ENCODE assay signal across 9 cellular contexts in the genomic region with DNA sequence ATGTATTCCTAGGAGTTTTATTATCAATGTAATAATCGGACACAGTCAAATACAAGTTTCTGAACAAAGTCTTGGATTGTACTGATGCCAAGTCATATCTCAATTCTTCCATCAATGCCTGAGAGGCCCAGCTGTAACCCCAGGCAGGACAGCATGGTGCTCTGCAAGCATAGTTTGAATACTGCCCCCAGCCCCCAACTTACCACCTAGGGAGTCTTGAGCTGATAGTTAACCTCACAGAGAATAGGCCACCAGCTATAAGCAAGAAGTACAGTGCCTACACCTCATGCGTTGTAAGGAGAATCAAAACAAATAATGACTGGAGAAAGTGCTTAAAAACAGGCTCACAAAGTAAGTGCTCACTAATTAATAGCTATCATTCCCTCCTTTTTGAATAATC. TPM values are rescaled to one million over a fixed set of nuclear protein-coding genes. Genes with fewer than 3 reads are reported as not detected.
A peak's percentile ranks its signal among the peaks of the same experiment; 100 is the strongest.
DNase-seq lines count a peak whose midpoint lies in the region; ATAC-seq lines count a peak whose summit lies in the region.
"Had no signal": no experiment of that assay in that cellular context is flagged by ENCODE, and none has a peak within 500 bp of the region (broad histone marks: within the 10 kb centered on the region; RNA-seq: fewer than 3 reads in every experiment).

No MANE protein-coding gene starts in this region.

- peaks cover 28% of the 10 kb centered on the region for H3K36me3 Mint-ChIP-seq in stimulated activated naive CD8-positive, alpha-beta T cell treated with anti-CD3 and anti-CD28 coated beads, Interleukin-15, Interleukin-2, amounts not matched to agents 100 ng/mL and 50 ng/mL, for 24 hours (ENCODE audit: low read depth)
- H3K36me3 Mint-ChIP-seq in activated T-helper 17 cell treated with anti-CD3 and anti-CD28 coated beads, Interleukin-2, amount 50 U/mL, for 72 hours (ENCODE audit: low read depth), result peaks cover 46% of the 10 kb centered on the region
- H3K36me3 Mint-ChIP-seq in immature natural killer cell, result no peaks in the 10 kb centered on the region

- peaks cover 56% of the 10 kb centered on the region for H3K4me1 Mint-ChIP-seq in stimulated activated naive CD8-positive, alpha-beta T cell treated with anti-CD3 and anti-CD28 coated beads, Interleukin-15, Interleukin-2, amounts not matched to agents 100 ng/mL and 50 ng/mL, for 24 hours (ENCODE audit: low read depth)
- H3K4me1 Mint-ChIP-seq in activated T-helper 17 cell treated with anti-CD3 and anti-CD28 coated beads, Interleukin-2, amount 50 U/mL, for 72 hours, result peaks cover 15% of the 10 kb centered on the region
- peaks cover 61 to 80% of the 10 kb centered on the region in 2 donors for H3K4me1 Mint-ChIP-seq in immature natural killer cell

- peak overlapping the region; percentile 71 for H3K27ac Mint-ChIP-seq in stimulated activated naive CD8-positive, alpha-beta T cell treated with anti-CD3 and anti-CD28 coated beads, Interleukin-15, Interleukin-2, amounts not matched to agents 100 ng/mL and 50 ng/mL, for 24 hours
- H3K27ac Mint-ChIP-seq in activated T-helper 17 cell treated with anti-CD3 and anti-CD28 coated beads, Interleukin-2, amount 50 U/mL, for 72 hours, result peak overlapping the region; percentile 91
- peak overlapping the region; percentile 70 to 97 (median 86) for H3K27ac Mint-ChIP-seq in immature natural killer cell

- no peak for ATAC-seq in stimulated activated naive CD8-positive, alpha-beta T cell treated with anti-CD3 and anti-CD28 coated beads, Interleukin-15, Interleukin-2, amounts not matched to agents 100 U/mL and 50 U/mL, for 24 hours
- ATAC-seq in activated T-helper 17 cell treated with anti-CD3 and anti-CD28 coated beads, Interleukin-2, amount 50 U/mL, for 72 hours (replicated peaks), result no peak
- ATAC-seq in HG02588 (IDR thresholded peaks at IDR 0.05; ENCODE audit: unreplicated experiment), result no peak

- no peaks in the 10 kb centered on the region for H3K27me3 Mint-ChIP-seq in stimulated activated naive CD8-positive, alpha-beta T cell treated with anti-CD3 and anti-CD28 coated beads, Interleukin-15, Interleukin-2, amounts not matched to agents 100 ng/mL and 50 ng/mL, for 24 hours
- no peaks in the 10 kb centered on the region for H3K27me3 Mint-ChIP-seq in activated T-helper 17 cell treated with anti-CD3 and anti-CD28 coated beads, Interleukin-2, amount 50 U/mL, for 72 hours
- peaks cover 4 to 15% (median 11%) of the 10 kb centered on the region in 3 donors for H3K27me3 Mint-ChIP-seq in immature natural killer cell (ENCODE audit: low read depth in 3 of 3)

- DNase-seq in stimulated activated naive CD8-positive, alpha-beta T cell treated with anti-CD3 and anti-CD28 coated beads, Interleukin-15, Interleukin-2, amounts not matched to agents 100 U/mL and 50 U/mL, for 24 hours, result no peak
- no peak for DNase-seq in immature natural killer cell
- DNase-seq in SHP77 (lab: John Stamatoyannopoulos, UW), result no peak
- no peak for DNase-seq in NCI-H774 (lab: John Stamatoyannopoulos, UW)
- DNase-seq in foreskin melanocyte, result no peak

- H3K4me3 Mint-ChIP-seq in stimulated activated naive CD8-positive, alpha-beta T cell treated with anti-CD3 and anti-CD28 coated beads, Interleukin-15, Interleukin-2, amounts not matched to agents 100 ng/mL and 50 ng/mL, for 24 hours, result peak overlapping the region; percentile 100
- H3K4me3 Mint-ChIP-seq in activated T-helper 17 cell treated with anti-CD3 and anti-CD28 coated beads, Interleukin-2, amount 50 U/mL, for 72 hours, result peak overlapping the region; percentile 94
- peak overlapping the region; percentile 94 to 99 (median 95) for H3K4me3 Mint-ChIP-seq in immature natural killer cell

- no peaks in the 10 kb centered on the region for H3K9me3 Mint-ChIP-seq in stimulated activated naive CD8-positive, alpha-beta T cell treated with anti-CD3 and anti-CD28 coated beads, Interleukin-15, Interleukin-2, amounts not matched to agents 100 ng/mL and 50 ng/mL, for 24 hours
- no peaks in the 10 kb centered on the region for H3K9me3 Mint-ChIP-seq in activated T-helper 17 cell treated with anti-CD3 and anti-CD28 coated beads, Interleukin-2, amount 50 U/mL, for 72 hours
- no peaks in the 10 kb centered on the region for H3K9me3 Mint-ChIP-seq in immature natural killer cell

RNA-seq across cellular contexts. Expression of gene PROSER1, which starts 2.7 kb away (rescaled TPM):
- 10 to 100 TPM; 44.7 to 72.3 TPM for total RNA-seq in activated T-helper 17 cell treated with anti-CD3 and anti-CD28 coated beads, Interleukin-2, amount 50 U/mL, for 72 hours
- polyA plus RNA-seq in immature natural killer cell, result 10 to 100 TPM in 1 of 3 donors, 1 to 10 TPM in 2; 5.4 to 19.7 (median 6.8) TPM

RNA-seq across cellular contexts. Expression of gene NHLRC3, which starts 3.1 kb away (rescaled TPM):
- total RNA-seq in activated T-helper 17 cell treated with anti-CD3 and anti-CD28 coated beads, Interleukin-2, amount 50 U/mL, for 72 hours, result 10 to 100 TPM; 11.8 to 15.1 TPM
- polyA plus RNA-seq in immature natural killer cell, result 10 to 100 TPM in 1 of 3 donors, 1 to 10 TPM in 2; 4.7 to 10.5 (median 9.5) TPM

RNA-seq across cellular contexts. Expression of gene STOML3, which starts 44.6 kb away (rescaled TPM):
- not detected for total RNA-seq in activated T-helper 17 cell treated with anti-CD3 and anti-CD28 coated beads, Interleukin-2, amount 50 U/mL, for 72 hours
- not detected for polyA plus RNA-seq in immature natural killer cell
- total RNA-seq: frontal cortex had no signal
